Comparison of ENCODE assay signal across 8 cellular contexts in the genomic region with DNA sequence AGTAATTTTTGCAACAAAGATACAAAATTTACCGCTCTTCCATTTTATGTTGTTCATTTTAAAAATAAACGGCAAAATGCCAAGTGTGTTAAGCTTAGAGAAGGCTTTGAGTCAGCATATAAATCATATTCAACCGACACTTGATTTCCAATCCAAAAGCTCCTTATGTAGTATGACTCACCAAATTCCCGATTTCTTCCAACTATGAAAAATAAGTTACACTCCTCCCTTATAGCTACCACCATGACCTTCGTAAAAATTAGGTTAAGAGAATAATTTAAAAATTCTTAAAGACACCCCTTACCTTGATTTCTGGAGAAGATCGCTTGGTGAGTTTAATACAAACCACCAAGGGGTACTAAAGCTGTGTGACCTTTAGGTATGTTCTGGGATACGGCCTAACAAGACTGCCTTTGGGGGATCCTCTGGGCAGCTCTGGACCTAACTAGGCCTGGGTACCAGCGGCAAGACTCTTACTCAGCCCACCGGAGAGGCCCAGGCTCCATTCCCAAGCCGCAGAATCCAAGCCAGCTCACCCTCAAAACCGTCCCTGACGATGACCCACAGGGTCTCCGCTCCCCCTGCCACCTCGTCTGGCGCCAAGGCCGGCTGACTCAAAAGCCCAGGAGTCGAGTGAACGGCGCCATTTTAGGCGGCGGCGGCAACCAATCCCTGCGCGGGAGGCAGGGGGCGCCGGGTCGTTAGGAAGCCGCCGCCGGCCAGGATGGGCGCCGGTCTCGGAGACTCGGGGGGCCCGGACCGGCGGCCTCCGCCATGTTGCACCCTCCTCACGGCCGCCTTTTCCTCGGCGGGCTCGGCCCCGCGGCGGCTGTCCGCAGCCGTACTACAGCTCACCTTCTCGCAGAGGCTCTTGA. TPM values are rescaled to one million over a fixed set of nuclear protein-coding genes. Genes with fewer than 3 reads are reported as not detected.
A peak's percentile ranks its signal among the peaks of the same experiment; 100 is the strongest.
DNase-seq lines count a peak whose midpoint lies in the region; ATAC-seq, FAIRE-seq and TF ChIP-seq lines count a peak whose summit lies in the region.

No MANE protein-coding gene starts in this region.

- H3K36me3 Mint-ChIP-seq in activated naive CD8-positive, alpha-beta T cell = peaks cover 18% of the 10 kb centered on the region

- H3K27ac ChIP-seq in pancreas (peak overlapping the region; percentile 98 to 99 (median 98)), thyroid gland (peak overlapping the region; percentile 98 to 100 (median 100))

- FAIRE-seq in pancreas (lab: Jason Lieb, UNC) = no peak

- TF ChIP-seq POLR2A in thyroid gland (IDR thresholded peaks at IDR 0.05) = no peak

- ATAC-seq in GM19455 (IDR thresholded peaks at IDR 0.05; ENCODE audit: unreplicated experiment) = peak; percentile 44
- ATAC-seq in HG03571 (IDR thresholded peaks at IDR 0.05; ENCODE audit: unreplicated experiment) = peak; percentile 27
- peak; percentile 24 for ATAC-seq in Right ventricle myocardium inferior
- ATAC-seq in pancreas = peak; percentile 36 to 52 (median 40)

- H3K27me3 ChIP-seq in pancreas = no peaks in the 10 kb centered on the region
- H3K27me3 ChIP-seq in thyroid gland = no peaks in the 10 kb centered on the region

- H3K9me3 ChIP-seq in pancreas (no peaks in the 10 kb centered on the region), thyroid gland (no peaks in the 10 kb centered on the region)

- in situ Hi-C loops in SK-MEL-5 (cut with HindIII; ENCODE audit: low pct_unique_long_range_greater_than_20kb, low sequenced_read_pairs) = no loop called here

- DNase-seq in COLO668 (lab: John Stamatoyannopoulos, UW; ENCODE audit: unreplicated experiment) (peak; percentile 63), SK-MEL-5 (ENCODE audit: low read depth, low spot score) (peak; percentile 62), Right ventricle myocardium inferior (ENCODE audit: missing footprints) (peak; percentile 82), pancreas (peak; percentile 47 to 84 (median 65)), thyroid gland (peak; percentile 61 to 67)

- H3K9me3 Mint-ChIP-seq in activated naive CD8-positive, alpha-beta T cell (ENCODE audit: low read depth) = no peaks in the 10 kb centered on the region

- H3K4me3 Mint-ChIP-seq in activated naive CD8-positive, alpha-beta T cell = peak overlapping the region; percentile 88

- no peak for TF ChIP-seq CTCF in pancreas (IDR thresholded peaks at IDR 0.05)
- no peak for TF ChIP-seq CTCF in thyroid gland (IDR thresholded peaks at IDR 0.05)

- H3K27ac Mint-ChIP-seq in activated naive CD8-positive, alpha-beta T cell = peak overlapping the region; percentile 97

- H3K4me1 Mint-ChIP-seq in activated naive CD8-positive, alpha-beta T cell (ENCODE audit: low read depth) = peaks cover 54% of the 10 kb centered on the region

- peak overlapping the region; percentile 87 to 100 (median 96) for H3K4me3 ChIP-seq in pancreas
- H3K4me3 ChIP-seq in thyroid gland (replicated peaks in 1 of 3) = peak overlapping the region; percentile 95 to 100 (median 98)

- intact Hi-C loops in Right ventricle myocardium inferior (cut with DNase I) = loop anchor here (5.0 kb wide), 1 partner anchor 48 kb away; the partner anchor contains the start of gene SKP1
- intact Hi-C loops in pancreas (cut with DNase I) = no loop called here
- intact Hi-C loops in thyroid gland (cut with DNase I) = loop anchor here (5.0 kb wide), 1 partner anchor 48 kb away; the partner anchor contains the start of gene SKP1

- H3K4me1 ChIP-seq in pancreas (peaks cover 10 to 38% (median 11%) of the 10 kb centered on the region in 3 donors), thyroid gland (peaks cover 38 to 39% of the 10 kb centered on the region in 2 donors)

- 0% methylated on average over 47 to 49 of the region's 49 CpGs for WGBS in pancreas, 2 donors
- WGBS in thyroid gland, 2 donors = 2 to 4% methylated on average over 8 to 9 of the region's 49 CpGs

- no peaks in the 10 kb centered on the region for H3K36me3 ChIP-seq in pancreas
- peaks cover 0 to 6% of the 10 kb centered on the region in 2 donors for H3K36me3 ChIP-seq in thyroid gland

- H3K27me3 Mint-ChIP-seq in activated naive CD8-positive, alpha-beta T cell = no peaks in the 10 kb centered on the region

RNA-seq across cellular contexts. Expression of gene PPP2CA, which starts 0.7 kb away (rescaled TPM):
- 123 and 144 TPM in 2 replicates for total RNA-seq in SK-MEL-5 (2014; rRNA removed; shearing (Covaris generic))
- polyA plus RNA-seq in SK-MEL-5 (2015; cell fraction: cytosol; rRNA removed) = 193 and 200 TPM in 2 replicates
- polyA plus RNA-seq in SK-MEL-5 (2015; cell fraction: nucleus; rRNA removed) = 44.1 and 52.3 TPM in 2 replicates
- total RNA-seq in Right ventricle myocardium inferior (149 TPM), pancreas (10 to 100 TPM; 34.3 to 59.2 (median 53.0) TPM), thyroid gland (100 to 1,000 TPM in 3 of 4 donors, 10 to 100 TPM in 1; 78.2 to 220 (median 174) TPM)
- polyA plus RNA-seq in pancreas = 10 to 100 TPM; 13.5 to 29.5 TPM

RNA-seq across cellular contexts. Expression of gene SKP1, which starts 48.4 kb away (rescaled TPM):
- 311 and 315 TPM in 2 replicates for total RNA-seq in SK-MEL-5 (2014; rRNA removed; shearing (Covaris generic))
- 534 and 551 TPM in 2 replicates for polyA plus RNA-seq in SK-MEL-5 (2015; cell fraction: cytosol; rRNA removed)
- polyA plus RNA-seq in SK-MEL-5 (2015; cell fraction: nucleus; rRNA removed) = 203 and 244 TPM in 2 replicates
- total RNA-seq in Right ventricle myocardium inferior (458 TPM), pancreas (100 to 1,000 TPM in 3 of 6 donors, 10 to 100 TPM in 3; 76.3 to 142 (median 97.6) TPM), thyroid gland (100 to 1,000 TPM; 234 to 418 (median 346) TPM)
- 100 to 1,000 TPM in 1 of 2 donors, 10 to 100 TPM in 1; 67.5 to 252 TPM for polyA plus RNA-seq in pancreas

Comparison
In these comparisons a context has a peak if more than half of its experiments do, and no peak if none do; other contexts are left out.
1. Peak in every context shown above with its lines: DNase-seq, ATAC-seq, H3K4me3 ChIP-seq and H3K27ac ChIP-seq.
2. intact Hi-C loops: an anchor here in Right ventricle myocardium inferior (5.0 kb wide) and thyroid gland (5.0 kb wide); none called in pancreas.